In genomic region chr1:197481101-197481500, GRCh38 we compare ENCODE assay signal across 11 cellular contexts.
DNase-seq lines count a peak whose midpoint lies in the region; TF ChIP-seq lines count a peak whose summit lies in the region.
"Had no signal": no experiment of that assay in that cellular context is flagged by ENCODE, and none has a peak within 500 bp of the region (broad histone marks: within the 10 kb centered on the region; RNA-seq: fewer than 3 reads in every experiment).

No MANE protein-coding gene starts in this region.

- no peaks in the 10 kb centered on the region for H3K36me3 Mint-ChIP-seq in nephron progenitor cell (ENCODE audit: low read depth)

- intact Hi-C loops in posterior cingulate gyrus (cut with DNase I), result no loop called here

- H3K27ac Mint-ChIP-seq in nephron progenitor cell, result peak overlapping the region; percentile 74

- H3K4me1 Mint-ChIP-seq in nephron progenitor cell, result peaks cover 21% of the 10 kb centered on the region

- peaks cover 3% of the 10 kb centered on the region for H3K27me3 Mint-ChIP-seq in nephron progenitor cell (ENCODE audit: low read depth, poor library complexity)

- TF ChIP-seq CTCF in nephron progenitor cell (IDR thresholded peaks at IDR 0.05), result no peak

- no peak overlapping the region for H3K4me3 Mint-ChIP-seq in nephron progenitor cell

- H3K9me3 Mint-ChIP-seq in nephron progenitor cell, result no peaks in the 10 kb centered on the region

- DNase-seq in activated T-cell treated with anti-CD3 and anti-CD28 coated beads for 1 hour (ENCODE audit: low read depth) (peak; percentile 9), activated T-cell treated with anti-CD3 and anti-CD28 coated beads for 4 hours (no peak), HCEC 1CT (peak; percentile 39), UCSD-AML1 (lab: John Stamatoyannopoulos, UW; ENCODE audit: unreplicated experiment) (peak; percentile 47), nephron progenitor cell (peak; percentile 18), NOMO-1 treated with DMSO at 0.1 percent for 48 hours (lab: John Stamatoyannopoulos, UW; ENCODE audit: unreplicated experiment) (no peak), glomerular visceral epithelial cell (ENCODE audit: extremely low spot score) (no peak), posterior cingulate gyrus (no peak)
- DNase-seq: left cardiac atrium, NCI-H446 treated with DMSO at 0.1 percent for 48 hours, retina had no signal

Comparison
In these comparisons a context has a peak if more than half of its experiments do, and no peak if none do; other contexts are left out.
1. DNase-seq: peak in activated T-cell treated with anti-CD3 and anti-CD28 coated beads for 1 hour (single experiment), HCEC 1CT (single experiment), UCSD-AML1 (single experiment) and nephron progenitor cell (single experiment); none in activated T-cell treated with anti-CD3 and anti-CD28 coated beads for 4 hours (single experiment), NOMO-1 treated with DMSO at 0.1 percent for 48 hours (single experiment), glomerular visceral epithelial cell (single experiment) and posterior cingulate gyrus (0 of 10).